In genomic region chr19:12603714-12604113, GRCh38 we compare ENCODE assay signal across 11 cellular contexts. TPM values are rescaled to one million over a fixed set of nuclear protein-coding genes. Genes with fewer than 3 reads are reported as not detected.
DNase-seq lines count a peak whose midpoint lies in the region; ATAC-seq, FAIRE-seq and TF ChIP-seq lines count a peak whose summit lies in the region.
"Had no signal": no experiment of that assay in that cellular context is flagged by ENCODE, and none has a peak within 500 bp of the region (broad histone marks: within the 10 kb centered on the region; RNA-seq: fewer than 3 reads in every experiment).

No MANE protein-coding gene starts in this region.

- H3K27ac Mint-ChIP-seq in activated B cell treated with CpG ODN at 0.5 μM for 24 hours = peak overlapping the region; percentile 56
- peak overlapping the region in 1 of 7 donors; percentile 40 for H3K27ac Mint-ChIP-seq in CD14-positive monocyte
- H3K27ac Mint-ChIP-seq: endodermal cell had no signal

- H3K27ac ChIP-seq in BLaER1 treated with 17β-estradiol and CSF1 and Interleukin-3, amounts not matched to agents 10 nM and 100 nM = no peak overlapping the region

- ATAC-seq in activated B cell treated with CpG ODN at 0.5 μM for 24 hours (ENCODE audit: low read depth) (peak; percentile 80), HG03025 (IDR thresholded peaks at IDR 0.05; ENCODE audit: low FRiP score, unreplicated experiment) (no peak)

- no peak overlapping the region for H3K4me3 ChIP-seq in BLaER1 treated with 17β-estradiol and CSF1 and Interleukin-3, amounts not matched to agents 10 nM and 100 nM
- H3K4me3 ChIP-seq in fibroblast of villous mesenchyme (ENCODE audit: low read depth, low read length) = no peak overlapping the region

- no peak overlapping the region for H3K4me3 Mint-ChIP-seq in activated B cell treated with CpG ODN at 0.5 μM for 24 hours
- no peak overlapping the region for H3K4me3 Mint-ChIP-seq in CD14-positive monocyte
- H3K4me3 Mint-ChIP-seq: endodermal cell had no signal

- H3K9me3 Mint-ChIP-seq in activated B cell treated with CpG ODN at 0.5 μM for 24 hours (no peaks in the 10 kb centered on the region), CD14-positive monocyte (peaks cover 0 to 3% (median 2%) of the 10 kb centered on the region in 7 donors)
- H3K9me3 Mint-ChIP-seq: endodermal cell had no signal

- peaks cover 39% of the 10 kb centered on the region for H3K36me3 Mint-ChIP-seq in activated B cell treated with CpG ODN at 0.5 μM for 24 hours (ENCODE audit: low read depth)
- peaks cover 32 to 62% of the 10 kb centered on the region in 2 donors for H3K36me3 Mint-ChIP-seq in CD14-positive monocyte

- no peaks in the 10 kb centered on the region; a peak in 2 of 22 replicates for H4K20me1 ChIP-seq in BLaER1 treated with 17β-estradiol and CSF1 and Interleukin-3, amounts not matched to agents 10 nM and 100 nM

- H3K4me2 ChIP-seq in BLaER1 treated with 17β-estradiol and CSF1 and Interleukin-3, amounts not matched to agents 10 nM and 100 nM = peak overlapping the region in 8 of 11 experiments; percentile 12 to 50 (median 34); a peak in 13 of 22 replicates

- intact Hi-C loops in activated B cell treated with CpG ODN at 0.5 μM for 24 hours (cut with micrococcal nuclease) = loop anchor here (1.0 kb wide), 1 partner anchor 10 kb away; no protein-coding TSS in a partner anchor
- intact Hi-C loops in CD14-positive monocyte (cut with micrococcal nuclease) = no loop called here

- H3K27me3 Mint-ChIP-seq in activated B cell treated with CpG ODN at 0.5 μM for 24 hours (no peaks in the 10 kb centered on the region), CD14-positive monocyte (ENCODE audit: low read depth in 3 of 3) (no peaks in the 10 kb centered on the region)

- DNase-seq in HCEC 1CT (peak; percentile 54), activated B cell treated with CpG ODN at 0.5 μM for 24 hours (no peak), fibroblast of villous mesenchyme (ENCODE audit: low read depth) (peak; percentile 16), NCI-H2029 (lab: John Stamatoyannopoulos, UW) (no peak), CD14-positive monocyte (ENCODE audit: low spot score) (no peak), urothelium cell line (ENCODE audit: low spot score) (no peak)
- DNase-seq: endodermal cell, mesenchymal stem cell had no signal

- H3K9ac ChIP-seq in BLaER1 treated with 17β-estradiol and CSF1 and Interleukin-3, amounts not matched to agents 10 nM and 100 nM = no peak overlapping the region

- TF ChIP-seq CTCF in activated B cell treated with CpG ODN at 0.5 μM for 24 hours (IDR thresholded peaks at IDR 0.05) = no peak
- no peak for TF ChIP-seq CTCF in fibroblast of villous mesenchyme (IDR thresholded peaks at IDR 0.05; ENCODE audit: insufficient read depth, low read depth, low read length)
- TF ChIP-seq CTCF in CD14-positive monocyte (IDR thresholded peaks at IDR 0.05) = no peak

- H3K9me3 ChIP-seq in BLaER1 treated with 17β-estradiol and CSF1 and Interleukin-3, amounts not matched to agents 10 nM and 100 nM (replicated peaks in 1 of 11) = no peaks in the 10 kb centered on the region

- FAIRE-seq in urothelium cell line (lab: Jason Lieb, UNC) = no peak
- FAIRE-seq: D721Med had no signal

- CTCF ChIA-PET in activated B cell treated with CpG ODN at 0.5 μM for 24 hours (lab: Charles Lee) = interaction anchor here (0.7 to 1.2 kb wide), 2 partner anchors 39 to 73 kb away, joined by 3 to 4 read pairs; no protein-coding TSS in a partner anchor

- H3K4me1 Mint-ChIP-seq in activated B cell treated with CpG ODN at 0.5 μM for 24 hours (peaks cover 24% of the 10 kb centered on the region), CD14-positive monocyte (peaks cover 10% of the 10 kb centered on the region)
- H3K4me1 Mint-ChIP-seq: endodermal cell had no signal

- POLR2A ChIA-PET in activated B cell treated with CpG ODN at 0.5 μM for 24 hours (lab: Charles Lee) = interaction anchor here (0.9 to 1.3 kb wide), 2 partner anchors 9 to 188 kb away, joined by 3 to 4 read pairs; partner anchors contain the start of gene JUNB

- H3K4me1 ChIP-seq in BLaER1 treated with 17β-estradiol and CSF1 and Interleukin-3, amounts not matched to agents 10 nM and 100 nM = peaks cover 10 to 24% (median 16%) of the 10 kb centered on the region in 10 experiments

- H3K27me3 ChIP-seq in BLaER1 treated with 17β-estradiol and CSF1 and Interleukin-3, amounts not matched to agents 10 nM and 100 nM = no peaks in the 10 kb centered on the region

- peaks cover 63 to 98% (median 76%) of the 10 kb centered on the region in 11 experiments for H3K36me3 ChIP-seq in BLaER1 treated with 17β-estradiol and CSF1 and Interleukin-3, amounts not matched to agents 10 nM and 100 nM

RNA-seq across cellular contexts. Expression of gene ZNF490, which starts 6.9 kb away (rescaled TPM):
- total RNA-seq in activated B cell treated with CpG ODN at 0.5 μM for 24 hours (15.6 TPM in 2 replicates), fibroblast of villous mesenchyme (5.2 and 7.8 TPM in 2 replicates)
- polyA plus RNA-seq in CD14-positive monocyte = 1 to 10 TPM; 2.7 to 4.2 TPM

RNA-seq across cellular contexts. Expression of gene ZNF791, which starts 7.0 kb away (rescaled TPM):
- 37.5 and 46.1 TPM in 2 replicates for total RNA-seq in activated B cell treated with CpG ODN at 0.5 μM for 24 hours
- 17.4 and 20.3 TPM in 2 replicates for total RNA-seq in fibroblast of villous mesenchyme
- polyA plus RNA-seq in CD14-positive monocyte = 1 to 10 TPM; 5.9 to 8.2 TPM

RNA-seq across cellular contexts. Expression of gene ZNF564, which starts 52.4 kb away (rescaled TPM):
- total RNA-seq in activated B cell treated with CpG ODN at 0.5 μM for 24 hours (23.0 and 26.6 TPM in 2 replicates), fibroblast of villous mesenchyme (6.0 and 6.4 TPM in 2 replicates)
- 1 to 10 TPM; 8.4 TPM for polyA plus RNA-seq in CD14-positive monocyte

Comparison
In these comparisons a context has a peak if more than half of its experiments do, and no peak if none do; other contexts are left out.
1. DNase-seq: peak in HCEC 1CT (single experiment) and fibroblast of villous mesenchyme (single experiment); none in activated B cell treated with CpG ODN at 0.5 μM for 24 hours (single experiment), NCI-H2029 (single experiment), CD14-positive monocyte (single experiment) and urothelium cell line (single experiment).